1 cellular context compared by ENCODE assay signal in genomic region chr9:124852829-124853531, GRCh38.
TF ChIP-seq lines count a peak whose summit lies in the region.

WDR38 (plus strand) TSS chr9:124853460; CDS start chr9:124853532, 72 bp downstream.

TF ChIP-seq in GM12878, 131 proteins besides CTCF, POLR2A, EP300 and RAD21 (continued from another document):
- 0 out of 2 replicates have a peak, but pooled peaks have one; percentile 16 for TF ChIP-seq RELB (IDR thresholded peaks at IDR 0.05; ENCODE audit: low read depth)
- TF ChIP-seq ZNF592 (IDR thresholded peaks at IDR 0.05) = peak; percentile 82; the same call in 1 of the 2 replicates
- peak; percentile 91 for TF ChIP-seq PKNOX1 (IDR thresholded peaks at IDR 0.05)
- no peak for TF ChIP-seq SMAD1 (IDR thresholded peaks at IDR 0.05; ENCODE audit: low read depth, partially characterized antibody)
- TF ChIP-seq POLR2AphosphoS2 (IDR thresholded peaks at IDR 0.05; ENCODE audit: low read depth, low read length) = no peak
- peak; percentile 91 for TF ChIP-seq SMC3 (IDR thresholded peaks at IDR 0.05; ENCODE audit: borderline replicate concordance, low read length)
- TF ChIP-seq NBN (IDR thresholded peaks at IDR 0.05) = 0 out of 2 replicates have a peak, but pooled peaks have one; percentile 38
- TF ChIP-seq TBL1XR1 (IDR thresholded peaks at IDR 0.05; ENCODE audit: low read depth, low read length) = 0 out of 2 replicates have a peak, but pooled peaks have one; percentile 18
- peak; percentile 99 for TF ChIP-seq SMARCA5 (IDR thresholded peaks at IDR 0.05)
- no peak for TF ChIP-seq TAF1 (IDR thresholded peaks at IDR 0.05; ENCODE audit: borderline replicate concordance, low read depth, low read length)
- TF ChIP-seq SREBF1 (IDR thresholded peaks at IDR 0.05; ENCODE audit: low read length) = no peak
- peak; percentile 90; the same call in 1 of the 2 replicates for TF ChIP-seq ZNF207 (IDR thresholded peaks at IDR 0.05; ENCODE audit: borderline replicate concordance)
- no peak for TF ChIP-seq SKIL (IDR thresholded peaks at IDR 0.05; ENCODE audit: low read depth, poor library complexity, severe bottlenecking)
- TF ChIP-seq SREBF2 (IDR thresholded peaks at IDR 0.05; ENCODE audit: low read length) = no peak
- TF ChIP-seq POU2F2 (IDR thresholded peaks at IDR 0.05; ENCODE audit: borderline replicate concordance, low read depth, low read length) = 0 out of 3 replicates have a peak, but pooled peaks have one; percentile 18
- TF ChIP-seq DPF2 (IDR thresholded peaks at IDR 0.05) = peak; percentile 65
- peak; percentile 41; the same call in 1 of the 2 replicates for TF ChIP-seq RCOR1 (conservative IDR thresholded peaks at IDR 0.05; ENCODE audit: low read depth, low read length)
- TF ChIP-seq ZNF384 (IDR thresholded peaks at IDR 0.05; ENCODE audit: borderline replicate concordance, low read depth, low read length) = no peak
- 0 out of 2 replicates have a peak, but pooled peaks have one; percentile 44 for TF ChIP-seq CHD2 (IDR thresholded peaks at IDR 0.05; ENCODE audit: borderline replicate concordance, low read depth, low read length)
- TF ChIP-seq MAX (IDR thresholded peaks at IDR 0.05; ENCODE audit: low read depth, low read length) = peak; percentile 45
- peak; percentile 89 for TF ChIP-seq GATAD2B (conservative IDR thresholded peaks at IDR 0.05; ENCODE audit: low read depth)
- peak; percentile 69 for TF ChIP-seq PBX3 (IDR thresholded peaks at IDR 0.05; ENCODE audit: insufficient replicate concordance, low read depth, low read length)
- peak; percentile 59 to 66; a peak in 2 of 4 replicates for TF ChIP-seq BHLHE40 (IDR thresholded peaks at IDR 0.05; ENCODE audit: borderline replicate concordance in 1 of 2, low read depth in 2 of 2, low read length in 1 of 2)
- TF ChIP-seq MYB (IDR thresholded peaks at IDR 0.05; ENCODE audit: borderline replicate concordance, low read depth, low read length) = no peak
- peak; percentile 74 for TF ChIP-seq MXI1 (IDR thresholded peaks at IDR 0.05; ENCODE audit: low read depth, low read length)
- TF ChIP-seq ELK1 (IDR thresholded peaks at IDR 0.05; ENCODE audit: low read depth, low read length) = no peak
- TF ChIP-seq KLF5 (IDR thresholded peaks at IDR 0.05; ENCODE audit: partially characterized antibody) = no peak
- TF ChIP-seq ESRRA (IDR thresholded peaks at IDR 0.05; ENCODE audit: low read length) = peak; percentile 66; the same call in 1 of the 2 replicates
- TF ChIP-seq LARP7 (IDR thresholded peaks at IDR 0.05) = peak; percentile 98
- TF ChIP-seq BCLAF1 (IDR thresholded peaks at IDR 0.05) = 0 out of 2 replicates have a peak, but pooled peaks have one; percentile 18
- no peak for TF ChIP-seq KDM1A (IDR thresholded peaks at IDR 0.05; ENCODE audit: borderline replicate concordance)
- peak; percentile 37; the same call in 1 of the 2 replicates for TF ChIP-seq RFX5 (IDR thresholded peaks at IDR 0.05; ENCODE audit: low read depth, low read length)
- TF ChIP-seq NFXL1 (IDR thresholded peaks at IDR 0.05; ENCODE audit: borderline replicate concordance) = no peak
- peak; percentile 77 for TF ChIP-seq IKZF1 (conservative IDR thresholded peaks at IDR 0.05)
